ENCODE assay signal across 15 cellular contexts in the genomic region with DNA sequence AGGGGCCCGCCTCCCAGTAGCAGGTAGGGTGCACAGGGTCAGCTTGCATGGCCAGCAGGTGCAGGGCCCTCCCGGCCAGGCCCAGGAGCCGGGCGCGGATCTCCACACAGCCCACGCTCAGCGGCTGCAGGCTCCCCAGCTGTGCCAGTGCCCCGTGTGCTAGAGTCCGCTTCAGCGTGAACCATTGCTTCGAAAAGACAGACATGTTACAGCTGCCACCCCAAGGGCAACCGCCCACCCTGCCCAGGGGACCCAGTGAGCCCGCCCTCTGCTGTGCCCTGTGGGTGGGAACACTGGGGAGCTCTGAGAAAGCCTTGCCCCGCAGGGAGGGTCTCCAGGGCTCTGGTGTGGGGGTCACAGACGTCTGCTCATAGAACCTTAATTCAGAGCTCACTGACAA.
DNase-seq lines count a peak whose midpoint lies in the region; ATAC-seq and TF ChIP-seq lines count a peak whose summit lies in the region.
"Had no signal": no experiment of that assay in that cellular context is flagged by ENCODE, and none has a peak within 500 bp of the region (broad histone marks: within the 10 kb centered on the region; RNA-seq: fewer than 3 reads in every experiment).

No MANE protein-coding gene starts in this region.

- peak; percentile 2 for DNase-seq in activated CD4-positive, alpha-beta T cell treated with anti-CD3 and anti-CD28 coated beads for 1 hour
- DNase-seq in activated CD4-positive, alpha-beta T cell treated with anti-CD3 and anti-CD28 coated beads, Interleukin-2, amount 50 U/mL, for 1 hour = no peak
- DNase-seq in CD14-positive monocyte (ENCODE audit: low spot score) = peak; percentile 26
- peak; percentile 6 for DNase-seq in iPS-NIHi11 (ENCODE audit: low spot score)
- peak; percentile 60 for DNase-seq in spleen
- DNase-seq in breast epithelium (ENCODE audit: low spot score in 2 of 2) = no peak
- no peak for DNase-seq in NK-92 treated with Interleukin-12 subunit alpha and Interleukin-12 subunit beta, amount 100 ng/mL, for 24 hours (lab: John Stamatoyannopoulos, UW)
- DNase-seq: C1 segment of cervical spinal cord, MG63, NCI-H1105 treated with DMSO at 0.1 percent for 48 hours, NCI-H2029, NCI-H510A, NCI-H82 had no signal

- no peak for ATAC-seq in GM21825 (IDR thresholded peaks at IDR 0.05; ENCODE audit: unreplicated experiment)

- H3K36me3 ChIP-seq in spleen (no peaks in the 10 kb centered on the region), breast epithelium (no peaks in the 10 kb centered on the region)
- H3K36me3 ChIP-seq: MG63 had no signal

- peaks cover 12 to 32% (median 24%) of the 10 kb centered on the region in 3 donors for H3K27me3 Mint-ChIP-seq in CD14-positive monocyte (ENCODE audit: low read depth in 3 of 3)

- peaks cover 0 to 21% (median 0%) of the 10 kb centered on the region in 6 donors for H3K4me1 ChIP-seq in spleen
- no peaks in the 10 kb centered on the region for H3K4me1 ChIP-seq in breast epithelium

- no peak overlapping the region for H3K27ac Mint-ChIP-seq in CD14-positive monocyte

- peaks cover 4% of the 10 kb centered on the region for H3K4me1 Mint-ChIP-seq in CD14-positive monocyte

- no peak for TF ChIP-seq CTCF in CD14-positive monocyte (IDR thresholded peaks at IDR 0.05)
- no peak for TF ChIP-seq CTCF in spleen (IDR thresholded peaks at IDR 0.05 in 8 of 11, conservative IDR thresholded peaks at IDR 0.05 in 3 of 11)
- no peak for TF ChIP-seq CTCF in breast epithelium (IDR thresholded peaks at IDR 0.05)

- H3K4me3 Mint-ChIP-seq in CD14-positive monocyte = no peak overlapping the region

- no peaks in the 10 kb centered on the region for H3K9me3 ChIP-seq in spleen
- H3K9me3 ChIP-seq in breast epithelium = no peaks in the 10 kb centered on the region
- H3K9me3 ChIP-seq: MG63 had no signal

- no peak overlapping the region for H3K4me3 ChIP-seq in spleen
- no peak overlapping the region for H3K4me3 ChIP-seq in breast epithelium
- H3K4me3 ChIP-seq: MG63 had no signal

- TF ChIP-seq POLR2A in spleen (IDR thresholded peaks at IDR 0.05) (no peak), breast epithelium (IDR thresholded peaks at IDR 0.05) (no peak)

- H3K9me3 Mint-ChIP-seq in CD14-positive monocyte = peaks cover 0 to 4% (median 0%) of the 10 kb centered on the region in 7 donors

- H3K36me3 Mint-ChIP-seq in CD14-positive monocyte = no peaks in the 10 kb centered on the region

- H3K27me3 ChIP-seq in spleen (replicated peaks in 1 of 7) (peaks cover 0 to 48% (median 13%) of the 10 kb centered on the region in 7 donors), breast epithelium (peaks cover 0 to 44% of the 10 kb centered on the region in 2 donors)

- WGBS in spleen, 5 donors = 68 to 92% (median 91%) methylated on average over 3 to 15 of the region's 15 CpGs

- H3K27ac ChIP-seq in spleen (no peak overlapping the region), breast epithelium (no peak overlapping the region)
- H3K27ac ChIP-seq: 22Rv1 had no signal

- intact Hi-C loops in CD14-positive monocyte (cut with micrococcal nuclease) = no loop called here
- intact Hi-C loops in spleen (cut with DNase I; ENCODE audit: low total_unique reads) = no loop called here
- intact Hi-C loops in breast epithelium (cut with DNase I; ENCODE audit: low total_unique reads) = no loop called here

Comparison
In these comparisons a context has a peak if more than half of its experiments do, and no peak if none do; other contexts are left out.
1. DNase-seq: peak in activated CD4-positive, alpha-beta T cell treated with anti-CD3 and anti-CD28 coated beads for 1 hour (single experiment), CD14-positive monocyte (single experiment), iPS-NIHi11 (single experiment) and spleen (single experiment); none in activated CD4-positive, alpha-beta T cell treated with anti-CD3 and anti-CD28 coated beads, Interleukin-2, amount 50 U/mL, for 1 hour (single experiment), breast epithelium (0 of 2) and NK-92 treated with Interleukin-12 subunit alpha and Interleukin-12 subunit beta, amount 100 ng/mL, for 24 hours (single experiment).